8 cellular contexts compared by ENCODE assay signal in genomic region chr5:10635257-10635860, GRCh38.
DNase-seq lines count a peak whose midpoint lies in the region; ATAC-seq and TF ChIP-seq lines count a peak whose summit lies in the region.
"Had no signal": no experiment of that assay in that cellular context is flagged by ENCODE, and none has a peak within 500 bp of the region (broad histone marks: within the 10 kb centered on the region; RNA-seq: fewer than 3 reads in every experiment).

No MANE protein-coding gene starts in this region.

- peaks cover 17 to 59% (median 25%) of the 10 kb centered on the region in 3 donors for H3K4me1 Mint-ChIP-seq in T-cell
- H3K4me1 Mint-ChIP-seq in central memory CD8-positive, alpha-beta T cell: peaks cover 52% of the 10 kb centered on the region

- no peaks in the 10 kb centered on the region for H3K9me3 ChIP-seq in WERI-Rb-1 (ENCODE audit: severe bottlenecking)
- H3K9me3 ChIP-seq: suprapubic skin had no signal

- CTCF ChIA-PET in T-cell (lab: Charles Lee): no interaction called here

- H3K27ac ChIP-seq in WERI-Rb-1: no peak overlapping the region
- H3K27ac ChIP-seq: suprapubic skin had no signal

- H3K27ac Mint-ChIP-seq in T-cell: peak overlapping the region; percentile 48 to 91
- H3K27ac Mint-ChIP-seq in central memory CD8-positive, alpha-beta T cell (ENCODE audit: low read depth): peak overlapping the region; percentile 87

- no peaks in the 10 kb centered on the region for H3K27me3 ChIP-seq in WERI-Rb-1 (ENCODE audit: insufficient read depth, low read depth, severe bottlenecking)
- H3K27me3 ChIP-seq: suprapubic skin had no signal

- peaks cover 4% of the 10 kb centered on the region for H3K36me3 Mint-ChIP-seq in T-cell
- peaks cover 15% of the 10 kb centered on the region for H3K36me3 Mint-ChIP-seq in central memory CD8-positive, alpha-beta T cell (ENCODE audit: insufficient read depth)

- peak overlapping the region in 1 of 3 donors; percentile 39 for H3K4me3 Mint-ChIP-seq in T-cell
- H3K4me3 Mint-ChIP-seq in central memory CD8-positive, alpha-beta T cell: peak overlapping the region; percentile 45

- H3K27me3 Mint-ChIP-seq in T-cell: no peaks in the 10 kb centered on the region
- H3K27me3 Mint-ChIP-seq in central memory CD8-positive, alpha-beta T cell: no peaks in the 10 kb centered on the region

- peaks cover 59% of the 10 kb centered on the region for H3K36me3 ChIP-seq in WERI-Rb-1
- H3K36me3 ChIP-seq: suprapubic skin had no signal

- ATAC-seq in HG03103 (IDR thresholded peaks at IDR 0.05; ENCODE audit: low read depth, unreplicated experiment) (peak; percentile 68), T-cell (replicated peaks in 1 of 4) (peak; percentile 57 to 85 (median 84))
- peak; percentile 66 for ATAC-seq in central memory CD8-positive, alpha-beta T cell (replicated peaks; ENCODE audit: extremely low read depth, poor library complexity, severe bottlenecking)

- no peak overlapping the region for H3K4me3 ChIP-seq in WERI-Rb-1 (ENCODE audit: low read depth, low read length)
- H3K4me3 ChIP-seq: suprapubic skin had no signal

- POLR2A ChIA-PET in T-cell (lab: Charles Lee): no interaction called here

- peaks cover 0 to 10% (median 0%) of the 10 kb centered on the region in 3 donors for H3K9me3 Mint-ChIP-seq in T-cell
- H3K9me3 Mint-ChIP-seq in central memory CD8-positive, alpha-beta T cell: peaks cover 6% of the 10 kb centered on the region

- no peak for TF ChIP-seq CTCF in WERI-Rb-1 (IDR thresholded peaks at IDR 0.05; ENCODE audit: low read depth, low read length)

- DNase-seq in GM19240 (ENCODE audit: insufficient read length, low spot score): peak; percentile 66
- peak in 13 of 34 experiments; percentile 7 to 46 (median 17) for DNase-seq in T-cell
- DNase-seq in central memory CD8-positive, alpha-beta T cell (ENCODE audit: low spot score in 2 of 2): no peak
- peak; percentile 70 for DNase-seq in stimulated activated CD4-positive, alpha-beta T cell treated with anti-CD3 and anti-CD28 coated beads, Interleukin-4, amount 100 ng/mL, for 1 hour
- no peak for DNase-seq in WERI-Rb-1
- DNase-seq in mesenteric fat pad (ENCODE audit: low spot score): no peak

Comparison
In these comparisons a context has a peak if more than half of its experiments do, and no peak if none do; other contexts are left out.
1. DNase-seq: peak in GM19240 (single experiment) and stimulated activated CD4-positive, alpha-beta T cell treated with anti-CD3 and anti-CD28 coated beads, Interleukin-4, amount 100 ng/mL, for 1 hour (single experiment); none in central memory CD8-positive, alpha-beta T cell (0 of 2), WERI-Rb-1 (single experiment) and mesenteric fat pad (single experiment).
2. Peak in every context shown above with its lines, with median percentiles within 50 percentile points of each other: ATAC-seq.